ENCODE assay signal across 14 cellular contexts in the genomic region with DNA sequence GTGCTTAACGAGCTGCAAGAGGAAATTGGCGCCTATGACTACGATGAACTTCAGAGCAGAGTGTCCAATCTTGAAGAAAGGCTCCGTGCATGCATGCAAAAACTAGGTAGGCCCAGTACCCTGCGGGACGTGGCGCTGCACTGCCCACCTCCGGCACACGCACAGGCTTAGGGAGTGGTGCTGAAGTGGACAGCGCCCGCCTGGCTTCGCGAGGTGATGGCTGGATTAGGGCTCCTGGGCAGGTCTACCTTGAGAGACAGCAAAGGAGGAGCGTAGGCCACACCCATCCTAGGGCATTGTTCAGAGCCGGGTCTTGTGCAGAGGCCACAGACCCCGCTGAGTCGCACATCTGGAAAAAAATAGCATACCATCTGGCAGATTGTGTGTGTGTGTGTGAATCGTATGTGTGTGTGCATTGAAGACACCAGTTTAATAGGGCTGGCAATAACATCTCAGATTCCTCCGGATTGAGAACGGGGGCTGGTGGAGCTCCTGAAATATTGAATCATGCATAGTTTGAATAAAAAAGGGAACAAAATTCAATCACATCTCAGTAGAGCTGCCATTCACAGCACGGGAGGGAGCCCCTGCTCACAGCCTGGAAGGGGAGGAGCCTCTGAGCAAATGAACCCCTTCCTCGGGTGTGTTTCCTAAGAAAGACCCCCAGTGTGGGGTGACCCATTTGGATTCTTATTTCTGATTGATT. TPM values are rescaled to one million over a fixed set of nuclear protein-coding genes. Genes with fewer than 3 reads are reported as not detected.
DNase-seq lines count a peak whose midpoint lies in the region; ATAC-seq, FAIRE-seq and TF ChIP-seq lines count a peak whose summit lies in the region.
"Had no signal": no experiment of that assay in that cellular context is flagged by ENCODE, and none has a peak within 500 bp of the region (broad histone marks: within the 10 kb centered on the region; RNA-seq: fewer than 3 reads in every experiment).

No MANE protein-coding gene starts in this region.

- DNase-seq in DND-41: peak; percentile 43
- peak; percentile 31 for DNase-seq in HTR-8/SVneo (ENCODE audit: insufficient read length, low spot score)
- DNase-seq in activated CD4-positive, alpha-beta memory T cell treated with anti-CD3 and anti-CD28 coated beads, Interleukin-2, amount 10 ng/mL, durations not matched to agents 7 days and 5 days: peak; percentile 23
- peak; percentile 93 for DNase-seq in iPS-NIHi7 (ENCODE audit: extremely low spot score)
- DNase-seq in stimulated activated naive CD8-positive, alpha-beta T cell treated with anti-CD3 and anti-CD28 coated beads, Interleukin-15, Interleukin-2, amounts not matched to agents 100 U/mL and 50 U/mL, for 24 hours: no peak
- no peak for DNase-seq in prostate gland (ENCODE audit: low spot score)
- DNase-seq: naive thymus-derived CD8-positive, alpha-beta T cell; stimulated activated CD4-positive, alpha-beta T cell treated with anti-CD3 and anti-CD28 coated beads, Interleukin-1b, Interleukin-23, amount 100 ng/mL, for 48 hours had no signal

- H3K27me3 ChIP-seq in DND-41 (ENCODE audit: insufficient read depth, low read length, poor library complexity) (no peaks in the 10 kb centered on the region), prostate gland (replicated peaks; ENCODE audit: insufficient read depth) (no peaks in the 10 kb centered on the region)

- no peaks in the 10 kb centered on the region for H3K4me1 Mint-ChIP-seq in activated CD4-positive, alpha-beta memory T cell treated with anti-CD3 and anti-CD28 coated beads, Interleukin-2, amount 10 ng/mL, durations not matched to agents 7 days and 5 days
- H3K4me1 Mint-ChIP-seq: naive thymus-derived CD8-positive, alpha-beta T cell had no signal

- no peaks in the 10 kb centered on the region for H3K36me3 Mint-ChIP-seq in activated CD4-positive, alpha-beta memory T cell treated with anti-CD3 and anti-CD28 coated beads, Interleukin-2, amount 10 ng/mL, durations not matched to agents 7 days and 5 days (ENCODE audit: low read depth)
- H3K36me3 Mint-ChIP-seq: naive thymus-derived CD8-positive, alpha-beta T cell had no signal

- POLR2A ChIA-PET in activated CD4-positive, alpha-beta memory T cell treated with anti-CD3 and anti-CD28 coated beads, Interleukin-2, amount 10 ng/mL, durations not matched to agents 7 days and 5 days (lab: Charles Lee): no interaction called here

- H3K36me3 ChIP-seq in DND-41 (ENCODE audit: insufficient read depth, low read length): no peaks in the 10 kb centered on the region
- no peaks in the 10 kb centered on the region for H3K36me3 ChIP-seq in prostate gland

- ATAC-seq in DND-41 (ENCODE audit: insufficient read depth, low read depth) (peak; percentile 62; the same call in 2 of the 3 replicates), HG03280 (IDR thresholded peaks at IDR 0.05; ENCODE audit: unreplicated experiment) (no peak), GM18870 (IDR thresholded peaks at IDR 0.05; ENCODE audit: unreplicated experiment) (no peak)
- ATAC-seq in stimulated activated naive CD8-positive, alpha-beta T cell treated with anti-CD3 and anti-CD28 coated beads, Interleukin-15, Interleukin-2, amounts not matched to agents 100 U/mL and 50 U/mL, for 24 hours: no peak
- ATAC-seq: naive thymus-derived CD8-positive, alpha-beta T cell; Panc1 had no signal

- CTCF ChIA-PET in activated CD4-positive, alpha-beta memory T cell treated with anti-CD3 and anti-CD28 coated beads, Interleukin-2, amount 10 ng/mL, durations not matched to agents 7 days and 5 days (lab: Charles Lee): no interaction called here

- no peaks in the 10 kb centered on the region for H3K79me2 ChIP-seq in DND-41 (ENCODE audit: insufficient read depth, low read length)

- FAIRE-seq in HTR-8/SVneo (lab: Jason Lieb, UNC): no peak
- FAIRE-seq: bronchial epithelial cell, G401.6 had no signal

- 38% methylated on average over 22 of the region's 22 CpGs for WGBS in prostate gland

- H3K9me3 ChIP-seq in DND-41 (ENCODE audit: insufficient read depth, low read length, severe bottlenecking) (no peaks in the 10 kb centered on the region), prostate gland (no peaks in the 10 kb centered on the region)

- no peaks in the 10 kb centered on the region for H4K20me1 ChIP-seq in DND-41 (ENCODE audit: insufficient read depth, low read length)

- TF ChIP-seq CTCF in DND-41 (IDR thresholded peaks at IDR 0.05; ENCODE audit: borderline replicate concordance, extremely low read depth, low read length, poor library complexity, severe bottlenecking): no peak
- no peak for TF ChIP-seq CTCF in prostate gland (IDR thresholded peaks at IDR 0.05)

- no peak overlapping the region for H3K4me2 ChIP-seq in DND-41 (ENCODE audit: insufficient read depth, low read length)

- no peaks in the 10 kb centered on the region for H3K9me3 Mint-ChIP-seq in activated CD4-positive, alpha-beta memory T cell treated with anti-CD3 and anti-CD28 coated beads, Interleukin-2, amount 10 ng/mL, durations not matched to agents 7 days and 5 days

- H3K27me3 Mint-ChIP-seq in activated CD4-positive, alpha-beta memory T cell treated with anti-CD3 and anti-CD28 coated beads, Interleukin-2, amount 10 ng/mL, durations not matched to agents 7 days and 5 days: peaks cover 3% of the 10 kb centered on the region

- H3K4me3 ChIP-seq in DND-41 (ENCODE audit: low read depth in 1 of 2, low read length in 2 of 2): no peak overlapping the region
- no peak overlapping the region for H3K4me3 ChIP-seq in prostate gland

- H3K9ac ChIP-seq in DND-41 (ENCODE audit: low read depth, low read length): no peak overlapping the region

- intact Hi-C loops in prostate gland (cut with DNase I): no loop called here

- H3K27ac ChIP-seq in DND-41 (ENCODE audit: low read length): no peak overlapping the region
- no peak overlapping the region for H3K27ac ChIP-seq in prostate gland

- H3K4me1 ChIP-seq in DND-41 (ENCODE audit: insufficient read depth, low read length): no peaks in the 10 kb centered on the region
- no peaks in the 10 kb centered on the region for H3K4me1 ChIP-seq in prostate gland (replicated peaks)

- no peak overlapping the region for H3K27ac Mint-ChIP-seq in activated CD4-positive, alpha-beta memory T cell treated with anti-CD3 and anti-CD28 coated beads, Interleukin-2, amount 10 ng/mL, durations not matched to agents 7 days and 5 days
- H3K27ac Mint-ChIP-seq: naive thymus-derived CD8-positive, alpha-beta T cell had no signal

- no peak overlapping the region for H2AFZ ChIP-seq in DND-41 (ENCODE audit: low read depth, low read length)

- H3K4me3 Mint-ChIP-seq in activated CD4-positive, alpha-beta memory T cell treated with anti-CD3 and anti-CD28 coated beads, Interleukin-2, amount 10 ng/mL, durations not matched to agents 7 days and 5 days: no peak overlapping the region
- H3K4me3 Mint-ChIP-seq: naive thymus-derived CD8-positive, alpha-beta T cell had no signal

- no peak for TF ChIP-seq POLR2A in prostate gland (IDR thresholded peaks at IDR 0.05)

RNA-seq across cellular contexts. Expression of a gene that starts 11.1 kb away (rescaled TPM):
- not detected for total RNA-seq in activated CD4-positive, alpha-beta memory T cell treated with anti-CD3 and anti-CD28 coated beads, Interleukin-2, amount 10 ng/mL, durations not matched to agents 7 days and 5 days
- total RNA-seq in prostate gland: 10 to 100 TPM; 11.7 to 23.3 TPM
- total RNA-seq: LHCN-M2; naive thymus-derived CD8-positive, alpha-beta T cell had no signal

Comparison
In these comparisons a context has a peak if more than half of its experiments do, and no peak if none do; other contexts are left out.
1. DNase-seq: peak in DND-41 (single experiment), HTR-8/SVneo (single experiment), activated CD4-positive, alpha-beta memory T cell treated with anti-CD3 and anti-CD28 coated beads, Interleukin-2, amount 10 ng/mL, durations not matched to agents 7 days and 5 days (single experiment) and iPS-NIHi7 (single experiment); none in stimulated activated naive CD8-positive, alpha-beta T cell treated with anti-CD3 and anti-CD28 coated beads, Interleukin-15, Interleukin-2, amounts not matched to agents 100 U/mL and 50 U/mL, for 24 hours (single experiment) and prostate gland (single experiment).
2. RNA of a gene that starts 11.1 kb away (total RNA-seq): 11.7 to 23.3 TPM in prostate gland; not detected in activated CD4-positive, alpha-beta memory T cell treated with anti-CD3 and anti-CD28 coated beads, Interleukin-2, amount 10 ng/mL, durations not matched to agents 7 days and 5 days; every median in the first group is over 10 times any median in the second.